In genomic region chr4:48565362-48566083, GRCh38 we compare ENCODE assay signal across 20 cellular contexts.
DNase-seq lines count a peak whose midpoint lies in the region; ATAC-seq, FAIRE-seq and TF ChIP-seq lines count a peak whose summit lies in the region.
"Had no signal": no experiment of that assay in that cellular context is flagged by ENCODE, and none has a peak within 500 bp of the region (broad histone marks: within the 10 kb centered on the region; RNA-seq: fewer than 3 reads in every experiment).

No MANE protein-coding gene starts in this region.

- H3K27me3 Mint-ChIP-seq in IgD-negative memory B cell (no peaks in the 10 kb centered on the region), naive B cell (no peaks in the 10 kb centered on the region)
- no peaks in the 10 kb centered on the region for H3K27me3 Mint-ChIP-seq in natural killer cell treated with Interleukin-12 subunit alpha and Interleukin-12 subunit beta and Interleukin-15 and Interleukin-18, amount 100 ng/mL, for 72 hours
- H3K27me3 Mint-ChIP-seq: T-cell had no signal

- H3K9me3 ChIP-seq in right cardiac atrium (ENCODE audit: control insufficient read depth, low read length), result no peaks in the 10 kb centered on the region
- H3K9me3 ChIP-seq: A549, HAP-1, SK-N-SH had no signal

- H3K27ac Mint-ChIP-seq in IgD-negative memory B cell (peak overlapping the region; percentile 36 to 79 (median 78)), naive B cell (peak overlapping the region in 1 of 6 donors; percentile 53)
- H3K27ac Mint-ChIP-seq in natural killer cell treated with Interleukin-12 subunit alpha and Interleukin-12 subunit beta and Interleukin-15 and Interleukin-18, amount 100 ng/mL, for 72 hours, result no peak overlapping the region
- H3K27ac Mint-ChIP-seq: T-cell had no signal

- ATAC-seq in GM21390 (IDR thresholded peaks at IDR 0.05; ENCODE audit: unreplicated experiment) (peak; percentile 53), naive B cell (ENCODE audit: low read depth in 2 of 2) (peak; percentile 27 to 70), right cardiac atrium (no peak)
- ATAC-seq in natural killer cell treated with Interleukin-12 subunit alpha and Interleukin-12 subunit beta and Interleukin-15 and Interleukin-18, amount 100 ng/mL, for 72 hours, result no peak
- ATAC-seq: A549, K562, Panc1, Right ventricle myocardium inferior, T-cell had no signal

- intact Hi-C loops in right cardiac atrium (cut with DNase I), result no loop called here

- H3K27me3 ChIP-seq in right cardiac atrium (ENCODE audit: control insufficient read depth, insufficient read depth), result no peaks in the 10 kb centered on the region

- H3K36me3 Mint-ChIP-seq in IgD-negative memory B cell, result peaks cover 12% of the 10 kb centered on the region
- H3K36me3 Mint-ChIP-seq in naive B cell, result peaks cover 0 to 29% of the 10 kb centered on the region in 2 donors
- H3K36me3 Mint-ChIP-seq in natural killer cell treated with Interleukin-12 subunit alpha and Interleukin-12 subunit beta and Interleukin-15 and Interleukin-18, amount 100 ng/mL, for 72 hours, result no peaks in the 10 kb centered on the region

- no peak for TF ChIP-seq POLR2A in GM12892 (IDR thresholded peaks at IDR 0.05; ENCODE audit: low read depth, low read length)

- H3K4me1 ChIP-seq in right cardiac atrium (ENCODE audit: control insufficient read depth, insufficient read depth, low read length), result peaks cover 1% of the 10 kb centered on the region
- H3K4me1 ChIP-seq: A549, HAP-1 had no signal

- H3K4me1 Mint-ChIP-seq in IgD-negative memory B cell, result peaks cover 16 to 26% (median 17%) of the 10 kb centered on the region in 3 donors
- H3K4me1 Mint-ChIP-seq in naive B cell, result peaks cover 0 to 5% (median 5%) of the 10 kb centered on the region in 3 donors
- H3K4me1 Mint-ChIP-seq in natural killer cell treated with Interleukin-12 subunit alpha and Interleukin-12 subunit beta and Interleukin-15 and Interleukin-18, amount 100 ng/mL, for 72 hours (ENCODE audit: low read depth in 2 of 2), result no peaks in the 10 kb centered on the region
- H3K4me1 Mint-ChIP-seq: T-cell had no signal

- H3K27ac ChIP-seq in right cardiac atrium (ENCODE audit: low read length), result no peak overlapping the region
- H3K27ac ChIP-seq: A549, C4-2B had no signal

- whole genome bisulfite sequencing in right cardiac atrium, result 89% methylated on average over 5 of the region's 5 CpGs

- H3K4me3 ChIP-seq in right cardiac atrium (ENCODE audit: low read length), result no peak overlapping the region
- H3K4me3 ChIP-seq: A549, HAP-1, K562 had no signal

- H3K9me3 Mint-ChIP-seq in IgD-negative memory B cell (no peaks in the 10 kb centered on the region), naive B cell (no peaks in the 10 kb centered on the region)
- H3K9me3 Mint-ChIP-seq in natural killer cell treated with Interleukin-12 subunit alpha and Interleukin-12 subunit beta and Interleukin-15 and Interleukin-18, amount 100 ng/mL, for 72 hours, result no peaks in the 10 kb centered on the region
- H3K9me3 Mint-ChIP-seq: T-cell had no signal

- peak overlapping the region; percentile 65 to 89 (median 76) for H3K4me3 Mint-ChIP-seq in IgD-negative memory B cell
- no peak overlapping the region for H3K4me3 Mint-ChIP-seq in naive B cell
- H3K4me3 Mint-ChIP-seq in natural killer cell treated with Interleukin-12 subunit alpha and Interleukin-12 subunit beta and Interleukin-15 and Interleukin-18, amount 100 ng/mL, for 72 hours, result no peak overlapping the region
- H3K4me3 Mint-ChIP-seq: T-cell had no signal

- peak; percentile 40 for FAIRE-seq in GM12892 (lab: Jason Lieb, UNC)
- FAIRE-seq: A549, K562 had no signal

- DNase-seq in GM12892 (ENCODE audit: insufficient read length) (no peak), naive B cell (no peak), RKO (ENCODE audit: low spot score) (no peak), right cardiac atrium (no peak), SIG-M5 treated with dmso at 0.1 percent for 504 hours (lab: John Stamatoyannopoulos, UW; ENCODE audit: unreplicated experiment) (no peak)
- no peak for DNase-seq in natural killer cell treated with Interleukin-12 subunit alpha and Interleukin-12 subunit beta and Interleukin-15 and Interleukin-18, amount 100 ng/mL, for 72 hours (ENCODE audit: low spot score)
- DNase-seq: NCI-H1436, NCI-H2029, NCI-H2171 treated with DMSO at 0.1 percent for 48 hours, NCI-H446 treated with DMSO at 0.1 percent for 48 hours, SK-N-SH, T-cell had no signal

Comparison
In these comparisons a context has a peak if more than half of its experiments do, and no peak if none do; other contexts are left out.
1. ATAC-seq: peak in GM21390 (single experiment) and naive B cell (2 of 2); none in right cardiac atrium (0 of 2) and natural killer cell treated with Interleukin-12 subunit alpha and Interleukin-12 subunit beta and Interleukin-15 and Interleukin-18, amount 100 ng/mL, for 72 hours (0 of 2).
2. H3K27ac Mint-ChIP-seq: peak in IgD-negative memory B cell (3 of 3); none in natural killer cell treated with Interleukin-12 subunit alpha and Interleukin-12 subunit beta and Interleukin-15 and Interleukin-18, amount 100 ng/mL, for 72 hours (0 of 2).
3. H3K4me3 Mint-ChIP-seq: peak in IgD-negative memory B cell (4 of 4); none in naive B cell (0 of 8) and natural killer cell treated with Interleukin-12 subunit alpha and Interleukin-12 subunit beta and Interleukin-15 and Interleukin-18, amount 100 ng/mL, for 72 hours (single experiment).